9 cellular contexts compared by ENCODE assay signal in genomic region chr7:54541941-54542618, GRCh38. TPM values are rescaled to one million over a fixed set of nuclear protein-coding genes. Genes with fewer than 3 reads are reported as not detected.
DNase-seq lines count a peak whose midpoint lies in the region; TF ChIP-seq lines count a peak whose summit lies in the region.
"Had no signal": no experiment of that assay in that cellular context is flagged by ENCODE, and none has a peak within 500 bp of the region (broad histone marks: within the 10 kb centered on the region; RNA-seq: fewer than 3 reads in every experiment).

Gene VSTM2A, plus strand, starts transcription at chr7:54542375. Its CDS starts 356 bp downstream, at chr7:54542731.

- H3K27ac ChIP-seq in temporal lobe (ENCODE audit: low read depth, low read length): peak within 1 kb of the TSS; percentile 79

- DNase-seq in NCI-H1105 treated with DMSO at 0.1 percent for 48 hours (lab: John Stamatoyannopoulos, UW): peak; percentile 65
- DNase-seq in astrocyte of the cerebellum (ENCODE audit: low read depth): no peak
- peak; percentile 5 for DNase-seq in kidney tubule cell (ENCODE audit: low spot score)
- no peak for DNase-seq in epidermal melanocyte (ENCODE audit: insufficient read length, low spot score)
- DNase-seq in HuH-7.5 (ENCODE audit: low spot score): no peak
- DNase-seq in activated CD4-positive, alpha-beta T cell treated with anti-CD3 and anti-CD28 coated beads, Interleukin-2, amount 50 U/mL, for 1 hour: no peak
- no peak for DNase-seq in GM10266 (ENCODE audit: extremely low spot score)
- DNase-seq: midbrain had no signal

- in situ Hi-C loops in astrocyte of the cerebellum (cut with HindIII; ENCODE audit: low sequenced_read_pairs): no loop called here

- TF ChIP-seq CTCF in astrocyte of the cerebellum (IDR thresholded peaks at IDR 0.05; ENCODE audit: low read depth, low read length, missing control alignments) (peak; percentile 14), GM10266 (IDR thresholded peaks at IDR 0.05; ENCODE audit: control insufficient read depth, insufficient read depth, low read depth, missing control alignments) (no peak)

- peak within 1 kb of the TSS; percentile 29 for H3K4me3 ChIP-seq in astrocyte of the cerebellum (ENCODE audit: low read depth, low read length)

RNA-seq across cellular contexts. Expression of gene VSTM2A, which starts in this region (rescaled TPM):
- 56.8 TPM for total RNA-seq in temporal lobe

Comparison
In these comparisons a context has a peak if more than half of its experiments do, and no peak if none do; other contexts are left out.
1. DNase-seq: peak in NCI-H1105 treated with DMSO at 0.1 percent for 48 hours (single experiment) and kidney tubule cell (single experiment); none in astrocyte of the cerebellum (single experiment), epidermal melanocyte (single experiment), HuH-7.5 (single experiment), activated CD4-positive, alpha-beta T cell treated with anti-CD3 and anti-CD28 coated beads, Interleukin-2, amount 50 U/mL, for 1 hour (single experiment) and GM10266 (single experiment).